ENCODE assay signal across 15 cellular contexts in the genomic region with DNA sequence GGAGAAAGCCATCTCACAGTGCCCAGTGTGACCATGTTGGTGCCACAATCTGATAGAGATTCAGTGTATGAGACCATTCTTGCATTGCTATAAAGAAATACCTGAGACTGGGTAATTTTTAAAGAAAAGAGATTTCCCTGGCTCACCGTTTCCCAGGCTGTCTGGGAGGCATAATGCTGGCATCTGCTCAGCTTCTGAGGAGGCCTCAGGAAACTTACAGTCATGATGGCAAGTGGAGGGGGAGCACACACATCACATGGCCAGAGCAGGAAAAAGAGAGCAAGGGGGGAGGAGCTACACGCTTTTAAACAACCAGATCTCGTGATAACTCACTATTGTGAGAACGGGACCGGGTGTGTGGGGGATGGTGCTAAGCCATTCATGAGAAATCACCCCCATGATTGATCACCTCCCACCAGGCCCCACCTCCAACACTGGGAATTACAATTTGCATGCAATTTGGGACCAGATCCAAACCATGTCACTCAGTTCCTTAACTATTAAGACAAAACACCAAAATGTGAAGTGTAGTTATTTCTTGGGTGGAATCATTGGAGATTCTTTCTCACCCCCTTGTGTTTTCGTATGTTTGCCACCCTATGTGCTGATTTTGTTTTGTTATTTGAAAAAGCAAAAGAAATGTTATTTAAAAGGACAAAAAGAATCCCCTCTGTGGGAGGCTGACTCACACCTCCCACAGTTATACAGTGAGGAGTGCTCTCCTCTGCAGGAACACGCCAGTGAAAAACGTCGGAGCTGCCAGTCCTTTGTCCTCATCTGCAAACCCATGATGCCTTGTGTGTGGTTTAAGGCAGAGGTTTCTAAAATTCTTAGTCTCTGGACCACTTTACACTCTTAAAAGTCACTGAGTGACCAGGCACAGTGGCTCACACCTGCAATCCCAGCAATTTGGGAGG.
"Had no signal": no experiment of that assay in that cellular context is flagged by ENCODE, and none has a peak within 500 bp of the region (broad histone marks: within the 10 kb centered on the region; RNA-seq: fewer than 3 reads in every experiment).

No MANE protein-coding gene starts in this region.

- DNase-seq: activated CD4-positive, alpha-beta T cell treated with anti-CD3 and anti-CD28 coated beads, Interleukin-2, amount 50 U/mL, for 4 hours; activated effector memory CD4-positive, alpha-beta T cell treated with Interleukin-2 at 50 U/mL for 16 hours; activated T-cell treated with anti-CD3 and anti-CD28 coated beads, Interleukin-2, amount 50 U/mL, for 1 hour; cortex of kidney; effector CD8-positive, alpha-beta T cell; hypothalamus; kidney glomerular epithelial cell; posterior cingulate gyrus; stimulated activated CD4-positive, alpha-beta T cell treated with anti-CD3 and anti-CD28 coated beads, Interleukin-2, amount 100 ng/mL, for 24 hours; stimulated activated naive CD4-positive, alpha-beta T cell treated with Interleukin-2 at 50 U/mL for 16 hours; T-helper 17 cell had no signal

- H3K36me3 ChIP-seq: right atrium auricular region, suprapubic skin had no signal

- H3K4me3 ChIP-seq: right atrium auricular region, suprapubic skin had no signal

- ATAC-seq: activated CD4-positive, CD25-positive, alpha-beta regulatory T cell treated with anti-CD3 and anti-CD28 coated beads, Interleukin-2, amount 50 U/mL, for 24 hours; T-helper 17 cell had no signal

- H3K9me3 ChIP-seq: right atrium auricular region, suprapubic skin had no signal

- H3K27me3 ChIP-seq: right atrium auricular region, suprapubic skin had no signal

- H3K4me1 ChIP-seq: right atrium auricular region had no signal

- H3K27ac ChIP-seq: epithelial cell of prostate, right atrium auricular region, suprapubic skin had no signal
